ENCODE assay signal across 17 cellular contexts in the genomic region with DNA sequence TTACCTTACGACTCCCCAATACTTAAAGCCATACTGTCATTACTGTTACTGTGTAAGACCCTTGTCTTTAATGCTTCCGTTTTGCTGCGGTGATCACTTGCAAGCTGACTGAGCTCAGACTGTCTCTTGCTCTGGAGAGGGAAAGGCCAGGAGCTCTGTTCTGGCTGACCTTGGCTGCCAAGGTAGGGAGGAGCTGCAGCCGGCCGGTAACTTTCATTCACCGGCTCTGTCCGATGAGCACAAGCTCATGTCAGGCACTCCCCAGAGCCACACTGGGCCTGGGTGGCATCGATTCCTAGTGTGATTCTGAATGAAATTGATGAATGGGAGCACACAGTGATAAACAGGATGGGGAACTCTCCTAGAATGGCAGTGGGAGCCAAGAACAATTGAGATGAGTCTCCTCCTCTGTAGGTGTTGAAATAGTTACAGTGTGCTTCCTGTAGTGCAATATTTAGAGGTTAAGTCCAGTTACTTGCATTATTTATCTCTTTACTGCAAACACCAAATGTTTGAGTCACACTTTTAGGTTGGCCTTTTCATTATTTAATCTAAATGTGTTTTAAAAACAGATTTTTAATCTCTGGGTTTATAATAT.
DNase-seq lines count a peak whose midpoint lies in the region; ATAC-seq, FAIRE-seq and TF ChIP-seq lines count a peak whose summit lies in the region.
"Had no signal": no experiment of that assay in that cellular context is flagged by ENCODE, and none has a peak within 500 bp of the region (broad histone marks: within the 10 kb centered on the region; RNA-seq: fewer than 3 reads in every experiment).

No MANE protein-coding gene starts in this region.

- H3K9me3 ChIP-seq in HUES48 (ENCODE audit: control insufficient read depth, insufficient read depth, low read length) (no peaks in the 10 kb centered on the region), astrocyte (ENCODE audit: insufficient read depth, low read depth, low read length) (no peaks in the 10 kb centered on the region), HepG2 (ENCODE audit: low read length) (no peaks in the 10 kb centered on the region)
- H3K9me3 ChIP-seq: stomach had no signal

- H4K20me1 ChIP-seq in astrocyte (ENCODE audit: insufficient read depth, low read length) (no peaks in the 10 kb centered on the region), HepG2 (ENCODE audit: insufficient read depth, low read length) (no peaks in the 10 kb centered on the region)

- in situ Hi-C loops in HepG2 (cut with HindIII; ENCODE audit: extremely low pct_ligation_motif_present, low pct_unique_long_range_greater_than_20kb) = no loop called here

- 58% methylated on average over 8 of the region's 8 CpGs for WGBS in HepG2 (ENCODE audit: low lambda C conversion rate)

- H3K79me2 ChIP-seq in astrocyte (ENCODE audit: insufficient read depth, low read length) (no peaks in the 10 kb centered on the region), HepG2 (ENCODE audit: insufficient read depth, low read length) (no peaks in the 10 kb centered on the region)
- H3K79me2 ChIP-seq: hepatocyte had no signal

- TF ChIP-seq RAD21 in HepG2 (CRISPR knock-in tag; IDR thresholded peaks at IDR 0.05) = no peak

- DNase-seq in AG20443 (ENCODE audit: low spot score) (peak; percentile 13), astrocyte (ENCODE audit: low read depth) (peak; percentile 17), HepG2 (ENCODE audit: low spot score) (peak; percentile 10), SHP77 (lab: John Stamatoyannopoulos, UW) (no peak), GM10248 (ENCODE audit: extremely low spot score) (no peak)
- no peak for DNase-seq in stimulated activated CD4-positive, alpha-beta T cell treated with anti-CD3 and anti-CD28 coated beads, Interleukin-2, amount 100 ng/mL, for 48 hours
- DNase-seq: activated CD8-positive, alpha-beta memory T cell treated with anti-CD3 and anti-CD28 coated beads, Interleukin-2, amount 10 ng/mL, durations not matched to agents 7 days and 5 days; amniotic stem cell; mesendoderm; NCI-H187; stomach had no signal

- H3K27me3 ChIP-seq in HUES48 (ENCODE audit: control insufficient read depth, insufficient read depth, low read length) (no peaks in the 10 kb centered on the region), astrocyte (ENCODE audit: insufficient read depth, low read length) (no peaks in the 10 kb centered on the region), HepG2 (ENCODE audit: control insufficient read depth in 1 of 2, insufficient read depth in 2 of 2, low read length in 2 of 2) (no peaks in the 10 kb centered on the region)
- H3K27me3 ChIP-seq: hepatocyte, stomach had no signal

- intact Hi-C loops in HepG2 (cut with micrococcal nuclease; ENCODE audit: unreplicated experiment) = loop anchor here (10.0 kb wide), 1 partner anchor 95 kb away; no protein-coding TSS in a partner anchor

- POLR2A ChIA-PET in HepG2 (lab: Yijun Ruan, JAX) = no interaction called here
- POLR2A ChIA-PET in GM10248 (lab: Yijun Ruan, JAX) = no interaction called here

- H3K27me3 Mint-ChIP-seq in astrocyte (ENCODE audit: low read depth, unreplicated experiment) = no peaks in the 10 kb centered on the region
- H3K27me3 Mint-ChIP-seq: activated CD8-positive, alpha-beta memory T cell treated with anti-CD3 and anti-CD28 coated beads, Interleukin-2, amount 10 ng/mL, durations not matched to agents 7 days and 5 days had no signal

- ATAC-seq in HepG2 (peak; percentile 96), HG02970 (IDR thresholded peaks at IDR 0.05; ENCODE audit: low FRiP score, unreplicated experiment) (no peak)
- ATAC-seq: activated CD8-positive, alpha-beta memory T cell treated with anti-CD3 and anti-CD28 coated beads, Interleukin-2, amount 10 ng/mL, durations not matched to agents 7 days and 5 days had no signal

- TF ChIP-seq EP300 in HepG2 (IDR thresholded peaks at IDR 0.05; ENCODE audit: low read depth in 2 of 2, low read length in 2 of 2) (no peak), HepG2 (CRISPR knock-in tag; IDR thresholded peaks at IDR 0.05; ENCODE audit: borderline replicate concordance) (no peak)

- H3K4me3 ChIP-seq in HUES48 (ENCODE audit: low read depth, low read length) (no peak overlapping the region), astrocyte (ENCODE audit: insufficient read depth, low read depth, low read length) (no peak overlapping the region), HepG2 (replicated peaks in 1 of 3; ENCODE audit: insufficient read depth in 1 of 3, low read depth in 2 of 3, low read length in 3 of 3) (no peak overlapping the region)
- H3K4me3 ChIP-seq: hepatocyte, stomach had no signal

- BruUV-seq in HepG2 (replicated peaks; lab: Mats Ljungman, UMichigan) = no TSS peak

- peaks cover 15% of the 10 kb centered on the region for H3K36me3 Mint-ChIP-seq in astrocyte (ENCODE audit: low read depth, unreplicated experiment)

- no peak overlapping the region for H3K4me2 ChIP-seq in astrocyte (ENCODE audit: low read length)
- H3K4me2 ChIP-seq in HepG2 (ENCODE audit: low read depth, low read length) = 0 out of 2 replicates have a peak overlapping the region, but pooled peaks have one; percentile 14
- H3K4me2 ChIP-seq: hepatocyte had no signal

- H3K36me3 ChIP-seq in HUES48 (ENCODE audit: control insufficient read depth, insufficient read depth, low read length) = peaks cover 15% of the 10 kb centered on the region; the same call in 1 of the 2 replicates
- peaks cover 5% of the 10 kb centered on the region for H3K36me3 ChIP-seq in astrocyte (ENCODE audit: insufficient read depth, low read length)
- peaks cover 6% of the 10 kb centered on the region in 2 experiments; a peak in 1 of 5 replicates for H3K36me3 ChIP-seq in HepG2 (replicated peaks in 1 of 2; ENCODE audit: control insufficient read depth in 1 of 2, insufficient read depth in 2 of 2, low read length in 2 of 2)

- no peaks in the 10 kb centered on the region for H3K9me3 Mint-ChIP-seq in astrocyte (ENCODE audit: unreplicated experiment)

- TF ChIP-seq CTCF in astrocyte (IDR thresholded peaks at IDR 0.05; ENCODE audit: insufficient read depth, low read depth, low read length) (no peak), HepG2 (CRISPR knock-in tag; IDR thresholded peaks at IDR 0.05) (no peak), GM10248 (IDR thresholded peaks at IDR 0.05; ENCODE audit: control extremely low read depth, extremely low read depth, low read depth, missing control alignments) (no peak)

- H3K9ac ChIP-seq in HUES48 (ENCODE audit: low read depth, low read length) (no peak overlapping the region), astrocyte (ENCODE audit: low read length) (no peak overlapping the region), HepG2 (ENCODE audit: insufficient read depth, low read depth, low read length) (no peak overlapping the region)

- CTCF ChIA-PET in HepG2 (lab: Yijun Ruan, JAX; ENCODE audit: low intra/inter-chr PET ratio, low total read pairs) = no interaction called here
- CTCF ChIA-PET in GM10248 (lab: Yijun Ruan, JAX) = interaction anchor here (1.2 to 1.8 kb wide), 3 partner anchors 10 to 78 kb away, joined by 3 to 4 read pairs (median 3); no protein-coding TSS in a partner anchor

- no peak overlapping the region for H3K4me3 Mint-ChIP-seq in astrocyte (ENCODE audit: unreplicated experiment)
- H3K4me3 Mint-ChIP-seq: activated CD8-positive, alpha-beta memory T cell treated with anti-CD3 and anti-CD28 coated beads, Interleukin-2, amount 10 ng/mL, durations not matched to agents 7 days and 5 days had no signal

- no peaks in the 10 kb centered on the region for H3K4me1 ChIP-seq in HUES48 (ENCODE audit: control insufficient read depth, insufficient read depth, low read length)
- no peaks in the 10 kb centered on the region for H3K4me1 ChIP-seq in astrocyte (ENCODE audit: insufficient read depth, low read length)
- H3K4me1 ChIP-seq in HepG2 (ENCODE audit: insufficient read depth, low read length) = 0 out of 2 replicates have a peak, but pooled peaks cover 7% of the 10 kb centered on the region

- peaks cover 2% of the 10 kb centered on the region for H3K4me1 Mint-ChIP-seq in astrocyte (ENCODE audit: low read depth, unreplicated experiment)
- H3K4me1 Mint-ChIP-seq: activated CD8-positive, alpha-beta memory T cell treated with anti-CD3 and anti-CD28 coated beads, Interleukin-2, amount 10 ng/mL, durations not matched to agents 7 days and 5 days had no signal

- no peak for TF ChIP-seq POLR2A in HepG2 (IDR thresholded peaks at IDR 0.05; ENCODE audit: insufficient read depth in 1 of 2, low read depth in 2 of 2, low read length in 2 of 2)

- H3K27ac ChIP-seq in HUES48 (ENCODE audit: low read depth, low read length) (peak overlapping the region; percentile 57), astrocyte (ENCODE audit: low read depth, low read length) (no peak overlapping the region), HepG2 (ENCODE audit: extremely low read length, insufficient read depth, low read length) (no peak overlapping the region)
- H3K27ac ChIP-seq: C4-2B, hepatocyte, stomach had no signal

- H2AFZ ChIP-seq in astrocyte (ENCODE audit: low read depth, low read length) = no peak overlapping the region
- no peak overlapping the region for H2AFZ ChIP-seq in HepG2 (ENCODE audit: low read length)
- H2AFZ ChIP-seq: hepatocyte had no signal

- no peak overlapping the region for H3K27ac Mint-ChIP-seq in astrocyte (ENCODE audit: unreplicated experiment)
- H3K27ac Mint-ChIP-seq: activated CD8-positive, alpha-beta memory T cell treated with anti-CD3 and anti-CD28 coated beads, Interleukin-2, amount 10 ng/mL, durations not matched to agents 7 days and 5 days had no signal

- no peak for FAIRE-seq in astrocyte (lab: Jason Lieb, UNC)
- peak; percentile 15 for FAIRE-seq in HepG2 (lab: Jason Lieb, UNC)
- FAIRE-seq: GM18507, TTC549 had no signal

TF ChIP-seq in HepG2, 621 proteins besides CTCF, POLR2A, EP300 and RAD21 (continues in another document):
- TF ChIP-seq CEBPB (IDR thresholded peaks at IDR 0.05; ENCODE audit: borderline replicate concordance, low read depth, low read length) = peak; percentile 14; the same call in 1 of the 2 replicates
- TF ChIP-seq ZNF335 (CRISPR knock-in tag; IDR thresholded peaks at IDR 0.05) = no peak
- TF ChIP-seq, protein P1, sequence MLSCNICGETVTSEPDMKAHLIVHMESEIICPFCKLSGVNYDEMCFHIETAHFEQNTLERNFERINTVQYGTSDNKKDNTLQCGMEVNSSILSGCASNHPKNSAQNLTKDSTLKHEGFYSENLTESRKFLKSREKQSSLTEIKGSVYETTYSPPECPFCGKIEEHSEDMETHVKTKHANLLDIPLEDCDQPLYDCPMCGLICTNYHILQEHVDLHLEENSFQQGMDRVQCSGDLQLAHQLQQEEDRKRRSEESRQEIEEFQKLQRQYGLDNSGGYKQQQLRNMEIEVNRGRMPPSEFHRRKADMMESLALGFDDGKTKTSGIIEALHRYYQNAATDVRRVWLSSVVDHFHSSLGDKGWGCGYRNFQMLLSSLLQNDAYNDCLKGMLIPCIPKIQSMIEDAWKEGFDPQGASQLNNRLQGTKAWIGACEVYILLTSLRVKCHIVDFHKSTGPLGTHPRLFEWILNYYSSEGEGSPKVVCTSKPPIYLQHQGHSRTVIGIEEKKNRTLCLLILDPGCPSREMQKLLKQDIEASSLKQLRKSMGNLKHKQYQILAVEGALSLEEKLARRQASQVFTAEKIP (CRISPR knock-in tag; IDR thresholded peaks at IDR 0.05; ENCODE audit: borderline replicate concordance) = no peak
- TF ChIP-seq PCBP1 (IDR thresholded peaks at IDR 0.05; ENCODE audit: borderline replicate concordance, low read depth, low read length) = no peak
- TF ChIP-seq SOX6 (IDR thresholded peaks at IDR 0.05) = no peak
- 0 out of 2 replicates have a peak, but pooled peaks have one; percentile 12 for TF ChIP-seq SOX6 (CRISPR knock-in tag; IDR thresholded peaks at IDR 0.05)

Comparison
In these comparisons a context has a peak if more than half of its experiments do, and no peak if none do; other contexts are left out.
1. DNase-seq: peak in AG20443 (single experiment), astrocyte (single experiment) and HepG2 (single experiment); none in SHP77 (0 of 2), stimulated activated CD4-positive, alpha-beta T cell treated with anti-CD3 and anti-CD28 coated beads, Interleukin-2, amount 100 ng/mL, for 48 hours (0 of 2) and GM10248 (single experiment).